In the genomic region with DNA sequence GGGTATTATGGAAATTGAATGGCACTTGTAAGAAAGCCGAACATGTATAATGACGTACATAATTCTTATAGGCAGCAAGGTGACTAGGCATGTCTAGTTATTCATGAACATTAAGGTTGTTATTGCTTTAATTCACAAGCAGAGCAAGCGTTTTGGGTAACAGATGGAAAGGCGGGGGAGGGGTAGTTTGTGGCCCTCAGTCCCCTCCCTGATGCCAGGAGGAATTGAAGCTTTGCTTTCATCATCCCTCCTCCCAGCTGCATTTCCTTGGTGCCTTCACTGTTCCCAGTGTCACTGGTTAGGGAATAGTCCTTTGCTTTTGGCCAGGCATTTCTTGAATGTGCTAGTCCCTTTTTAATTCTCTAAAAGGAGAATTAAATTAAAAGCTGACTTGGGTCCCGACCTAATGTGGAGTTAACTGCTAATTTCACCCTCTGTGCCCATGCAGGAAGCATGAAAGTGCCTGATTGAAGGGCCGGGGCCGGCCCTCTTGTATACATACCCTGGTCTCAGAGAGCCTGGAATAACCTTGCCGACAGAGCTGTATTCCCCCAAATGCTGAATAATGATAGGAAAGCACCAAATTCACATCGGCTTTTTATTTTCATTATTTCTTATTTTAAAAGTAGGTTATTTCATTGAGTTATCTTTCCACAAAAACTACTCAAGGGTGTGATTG, we compare ENCODE assay signal across 21 cellular contexts. TPM values are rescaled to one million over a fixed set of nuclear protein-coding genes. Genes with fewer than 3 reads are reported as not detected.
A peak's percentile ranks its signal among the peaks of the same experiment; 100 is the strongest.
DNase-seq lines count a peak whose midpoint lies in the region; ATAC-seq and TF ChIP-seq lines count a peak whose summit lies in the region.
"Had no signal": no experiment of that assay in that cellular context is flagged by ENCODE, and none has a peak within 500 bp of the region (broad histone marks: within the 10 kb centered on the region; RNA-seq: fewer than 3 reads in every experiment).

No MANE protein-coding gene starts in this region.

- no peak for TF ChIP-seq EP300 in neural cell (conservative IDR thresholded peaks at IDR 0.05; ENCODE audit: poor library complexity, severe bottlenecking)

- POLR2A ChIA-PET in WTC11 (lab: Charles Lee): interaction anchor here (0.7 kb wide), 1 partner anchor 175 kb away, joined by 4 read pairs; no protein-coding TSS in a partner anchor

- H4K20me1 ChIP-seq in neural cell (ENCODE audit: insufficient read depth): no peaks in the 10 kb centered on the region

- ATAC-seq in WTC11: peak; percentile 46
- no peak for ATAC-seq in GM21423 (IDR thresholded peaks at IDR 0.05; ENCODE audit: unreplicated experiment)

- H3K27me3 Mint-ChIP-seq in WTC11 (ENCODE audit: low read depth): no peaks in the 10 kb centered on the region

- H3K9me2 ChIP-seq in neural cell (ENCODE audit: insufficient read depth, low read length): no peaks in the 10 kb centered on the region

- intact Hi-C loops in cardiac septum (cut with DNase I): no loop called here

- TF ChIP-seq CTCF in cardiac muscle cell (IDR thresholded peaks at IDR 0.05; ENCODE audit: low read depth, low read length) (no peak), WTC11 (IDR thresholded peaks at IDR 0.05) (no peak), neural cell (IDR thresholded peaks at IDR 0.05; ENCODE audit: poor library complexity, severe bottlenecking) (no peak)

- CTCF ChIA-PET in WTC11 (lab: Charles Lee): interaction anchor here (0.9 to 1.9 kb wide), 2 partner anchors 42 to 302 kb away, joined by 3 to 7 read pairs; a partner anchor contains a TSS

- H3K9me3 ChIP-seq in cardiac muscle cell (ENCODE audit: low read depth) (no peaks in the 10 kb centered on the region), neural cell (ENCODE audit: low read length) (no peaks in the 10 kb centered on the region)

- H3F3A ChIP-seq in neural cell (ENCODE audit: insufficient read depth, low read length, poor library complexity, severe bottlenecking): no peaks in the 10 kb centered on the region

- peak overlapping the region; percentile 25; the same call in 1 of the 2 replicates for H3K27ac Mint-ChIP-seq in WTC11

- H3K79me2 ChIP-seq in neural cell (replicated peaks; ENCODE audit: insufficient read depth, low read length): no peaks in the 10 kb centered on the region

- H3K9me3 Mint-ChIP-seq in WTC11: peaks cover 2% of the 10 kb centered on the region; the same call in 1 of the 2 replicates

- peaks cover 59% of the 10 kb centered on the region for H3K4me1 Mint-ChIP-seq in WTC11

- no peaks in the 10 kb centered on the region for H3K36me3 Mint-ChIP-seq in WTC11

- no peak overlapping the region for H3K4me3 Mint-ChIP-seq in WTC11

- H3K27ac ChIP-seq in cardiac muscle cell (peak overlapping the region; percentile 54), neural cell (ENCODE audit: low read length) (peak overlapping the region; percentile 25)
- H3K27ac ChIP-seq: 22Rv1, C4-2B had no signal

- no peak overlapping the region for H2AFZ ChIP-seq in neural cell (ENCODE audit: low read depth, low read length)

- H3K27me3 ChIP-seq in cardiac muscle cell (no peaks in the 10 kb centered on the region), neural cell (ENCODE audit: insufficient read depth, low read depth, low read length) (no peaks in the 10 kb centered on the region)

- peaks cover 19% of the 10 kb centered on the region for H3K4me1 ChIP-seq in cardiac muscle cell (ENCODE audit: low read depth)

- H3K36me3 ChIP-seq in cardiac muscle cell (no peaks in the 10 kb centered on the region), neural cell (ENCODE audit: insufficient read depth, low read length) (no peaks in the 10 kb centered on the region)

- no peak overlapping the region for H3K4me3 ChIP-seq in cardiac muscle cell
- H3K4me3 ChIP-seq in neural cell (ENCODE audit: low read length): no peak overlapping the region

- H3K9ac ChIP-seq in neural cell (ENCODE audit: low read length): no peak overlapping the region

- no peak for DNase-seq in cardiac muscle cell (ENCODE audit: low read depth in 1 of 2, low spot score in 1 of 2)
- no peak for DNase-seq in cardiac septum (ENCODE audit: low spot score)
- peak; percentile 89 for DNase-seq in NCI-H2171 treated with DMSO at 0.1 percent for 48 hours (lab: John Stamatoyannopoulos, UW)
- DNase-seq in WTC11 (ENCODE audit: low spot score): no peak
- no peak for DNase-seq in OCI-M1 (lab: John Stamatoyannopoulos, UW)
- DNase-seq in AG20443 (ENCODE audit: low spot score): no peak
- DNase-seq: AML-193, EL, HCEC 1CT, Kasumi-1, NCI-H1417, NCI-H187 treated with DMSO at 0.1 percent for 48 hours, NCI-H2107, NCI-H2227 treated with DMSO at 0.1 percent for 48 hours, NCI-H510A, SHP77, SW 1271 had no signal

- H3K4me2 ChIP-seq in neural cell (ENCODE audit: low read length): no peak overlapping the region

- no peak for TF ChIP-seq RAD21 in neural cell (conservative IDR thresholded peaks at IDR 0.05)

TF ChIP-seq in WTC11, 78 proteins besides CTCF, POLR2A, EP300 and RAD21:
- TF ChIP-seq NR2C2 (CRISPR knock-in tag; IDR thresholded peaks at IDR 0.05): no peak
- TF ChIP-seq PRRX2 (CRISPR knock-in tag; IDR thresholded peaks at IDR 0.05): no peak

TF ChIP-seq in neural cell, 6 proteins besides CTCF, POLR2A, EP300 and RAD21:
- no peak for TF ChIP-seq MXI1 (conservative IDR thresholded peaks at IDR 0.05; ENCODE audit: poor library complexity, severe bottlenecking)
- TF ChIP-seq, protein P1, sequence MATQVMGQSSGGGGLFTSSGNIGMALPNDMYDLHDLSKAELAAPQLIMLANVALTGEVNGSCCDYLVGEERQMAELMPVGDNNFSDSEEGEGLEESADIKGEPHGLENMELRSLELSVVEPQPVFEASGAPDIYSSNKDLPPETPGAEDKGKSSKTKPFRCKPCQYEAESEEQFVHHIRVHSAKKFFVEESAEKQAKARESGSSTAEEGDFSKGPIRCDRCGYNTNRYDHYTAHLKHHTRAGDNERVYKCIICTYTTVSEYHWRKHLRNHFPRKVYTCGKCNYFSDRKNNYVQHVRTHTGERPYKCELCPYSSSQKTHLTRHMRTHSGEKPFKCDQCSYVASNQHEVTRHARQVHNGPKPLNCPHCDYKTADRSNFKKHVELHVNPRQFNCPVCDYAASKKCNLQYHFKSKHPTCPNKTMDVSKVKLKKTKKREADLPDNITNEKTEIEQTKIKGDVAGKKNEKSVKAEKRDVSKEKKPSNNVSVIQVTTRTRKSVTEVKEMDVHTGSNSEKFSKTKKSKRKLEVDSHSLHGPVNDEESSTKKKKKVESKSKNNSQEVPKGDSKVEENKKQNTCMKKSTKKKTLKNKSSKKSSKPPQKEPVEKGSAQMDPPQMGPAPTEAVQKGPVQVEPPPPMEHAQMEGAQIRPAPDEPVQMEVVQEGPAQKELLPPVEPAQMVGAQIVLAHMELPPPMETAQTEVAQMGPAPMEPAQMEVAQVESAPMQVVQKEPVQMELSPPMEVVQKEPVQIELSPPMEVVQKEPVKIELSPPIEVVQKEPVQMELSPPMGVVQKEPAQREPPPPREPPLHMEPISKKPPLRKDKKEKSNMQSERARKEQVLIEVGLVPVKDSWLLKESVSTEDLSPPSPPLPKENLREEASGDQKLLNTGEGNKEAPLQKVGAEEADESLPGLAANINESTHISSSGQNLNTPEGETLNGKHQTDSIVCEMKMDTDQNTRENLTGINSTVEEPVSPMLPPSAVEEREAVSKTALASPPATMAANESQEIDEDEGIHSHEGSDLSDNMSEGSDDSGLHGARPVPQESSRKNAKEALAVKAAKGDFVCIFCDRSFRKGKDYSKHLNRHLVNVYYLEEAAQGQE (IDR thresholded peaks at IDR 0.05; ENCODE audit: borderline replicate concordance): peak; percentile 12

RNA-seq across cellular contexts. Expression of a gene that starts 42.6 kb away (rescaled TPM):
- total RNA-seq in cardiac muscle cell (87.1 and 155 TPM in 2 replicates), cardiac septum (572 TPM), WTC11 (2021) (5.9 to 7.9 TPM (median 6.0 TPM) in 3 replicates)
- polyA plus RNA-seq in cardiac muscle cell (29.8 and 34.4 TPM in 2 replicates), neural cell (3.8 and 5.1 TPM in 2 replicates)
- 17.3 and 20.3 TPM in 2 replicates for polyA minus RNA-seq in neural cell
